ENCODE assay signal across 12 cellular contexts in the genomic region with DNA sequence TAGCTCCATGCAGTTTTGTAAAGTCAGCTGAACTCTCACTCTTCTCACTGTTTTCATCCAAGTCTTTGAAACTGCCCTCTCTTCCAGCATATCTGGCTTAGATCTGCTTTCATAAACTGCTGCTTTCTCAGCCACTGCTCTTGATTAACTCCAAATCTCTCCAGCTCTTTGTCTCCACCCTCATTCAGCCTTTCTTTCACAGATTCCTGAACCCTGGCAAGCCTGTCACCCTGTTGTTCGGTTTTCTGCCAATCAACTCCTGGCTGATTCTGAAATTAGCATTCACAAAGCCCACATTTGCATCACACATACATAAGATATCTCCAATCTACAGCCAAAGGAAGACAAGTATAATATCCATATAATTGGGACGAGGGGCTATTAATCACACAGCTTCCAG.
"Had no signal": no experiment of that assay in that cellular context is flagged by ENCODE, and none has a peak within 500 bp of the region (broad histone marks: within the 10 kb centered on the region; RNA-seq: fewer than 3 reads in every experiment).

No MANE protein-coding gene starts in this region.

- H3K4me3 ChIP-seq: ascending aorta, cardiac muscle cell, esophagus squamous epithelium, tibial artery had no signal

- H3K4me1 ChIP-seq: ascending aorta, esophagus squamous epithelium, tibial artery had no signal

- H3K36me3 ChIP-seq: ascending aorta, cardiac muscle cell, esophagus squamous epithelium, neutrophil, tibial artery had no signal

- DNase-seq: activated CD4-positive, alpha-beta T cell treated with anti-CD3 and anti-CD28 coated beads for 48 hours; activated CD8-positive, alpha-beta memory T cell treated with anti-CD3 and anti-CD28 coated beads, Interleukin-2, amount 50 U/mL, for 48 hours; activated CD8-positive, alpha-beta T cell treated with anti-CD3 and anti-CD28 coated beads, Interleukin-2, amount 10 ng/mL, durations not matched to agents 7 days and 5 days; esophagus squamous epithelium; foreskin fibroblast; glutamatergic neuron; posterior cingulate gyrus; right cardiac atrium; tibial artery had no signal

- H3K9me3 ChIP-seq: ascending aorta, esophagus squamous epithelium, neutrophil, tibial artery had no signal

- H3K27me3 ChIP-seq: ascending aorta, cardiac muscle cell, esophagus squamous epithelium, neutrophil, tibial artery had no signal

- H3K27ac ChIP-seq: ascending aorta, cardiac muscle cell, esophagus squamous epithelium, neutrophil, tibial artery had no signal
